Comparison of ENCODE assay signal across 9 cellular contexts in genomic region chr7:4944939-4945338, GRCh38. TPM values are rescaled to one million over a fixed set of nuclear protein-coding genes. Genes with fewer than 3 reads are reported as not detected.
"Had no signal": no experiment of that assay in that cellular context is flagged by ENCODE, and none has a peak within 500 bp of the region (broad histone marks: within the 10 kb centered on the region; RNA-seq: fewer than 3 reads in every experiment).

No MANE protein-coding gene starts in this region.

- FAIRE-seq: HepG2, HTR-8/SVneo had no signal

- DNase-seq: IMR-90, KBM-7, KG1 had no signal

- H3K4me3 Mint-ChIP-seq: IgD-negative memory B cell had no signal

- H3K27ac ChIP-seq: HL-60 had no signal

- H3K27ac Mint-ChIP-seq: IgD-negative memory B cell had no signal

- H3K4me1 Mint-ChIP-seq: IgD-negative memory B cell had no signal

- ATAC-seq: HepG2 had no signal

RNA-seq across cellular contexts. Expression of gene MMD2, which starts 14.0 kb away (rescaled TPM):
- total RNA-seq: HepG2, HT-29, HT1080, IMR-90 had no signal
- polyA plus RNA-seq: HepG2, IgD-negative memory B cell, IMR-90 had no signal
